ENCODE assay signal across 23 cellular contexts in genomic region chr11:132639986-132640385, GRCh38.
DNase-seq lines count a peak whose midpoint lies in the region; ATAC-seq, FAIRE-seq and TF ChIP-seq lines count a peak whose summit lies in the region.
"Had no signal": no experiment of that assay in that cellular context is flagged by ENCODE, and none has a peak within 500 bp of the region (broad histone marks: within the 10 kb centered on the region; RNA-seq: fewer than 3 reads in every experiment).

No MANE protein-coding gene starts in this region.

- WGBS in neuronal stem cell (ENCODE audit: extremely low coverage in 2 of 2, insufficient read length in 2 of 2, insufficient replicate concordance in 1 of 2), 2 donors: no CpG with 5 or more reads among the region's 6 CpGs

- H2BK12ac ChIP-seq in neuronal stem cell (ENCODE audit: low read length): no peak overlapping the region

- intact Hi-C loops in activated CD8-positive, alpha-beta T cell treated with anti-CD3 and anti-CD28 coated beads for 36 hours (cut with micrococcal nuclease): no loop called here

- no peak overlapping the region for H3K4ac ChIP-seq in neuronal stem cell (ENCODE audit: low read length)

- no peak for ATAC-seq in activated CD8-positive, alpha-beta T cell treated with anti-CD3 and anti-CD28 coated beads for 36 hours
- ATAC-seq: HepG2, K562 had no signal

- no peak overlapping the region for H3K27ac Mint-ChIP-seq in activated CD8-positive, alpha-beta T cell treated with anti-CD3 and anti-CD28 coated beads for 36 hours

- no peak overlapping the region for H3K4me3 ChIP-seq in AG10803 (ENCODE audit: low read length)
- H3K4me3 ChIP-seq in bronchial epithelial cell (ENCODE audit: low read depth, low read length): no peak overlapping the region
- H3K4me3 ChIP-seq in neuronal stem cell (ENCODE audit: low read length in 2 of 2): no peak overlapping the region
- H3K4me3 ChIP-seq: K562, PC-9, SK-N-MC had no signal

- no peaks in the 10 kb centered on the region for H3K9me3 ChIP-seq in neuronal stem cell (replicated peaks in 1 of 2; ENCODE audit: control insufficient read depth in 2 of 2, insufficient read depth in 1 of 2, low read depth in 1 of 2, low read length in 2 of 2)
- H3K9me3 ChIP-seq: BE2C had no signal

- CTCF ChIA-PET in activated CD8-positive, alpha-beta T cell treated with anti-CD3 and anti-CD28 coated beads for 36 hours (lab: Charles Lee): no interaction called here

- no peak overlapping the region for H3K27ac ChIP-seq in neuronal stem cell (replicated peaks; ENCODE audit: low read length)
- H3K27ac ChIP-seq: PC-9, SK-N-MC had no signal

- no peak overlapping the region for H2AK5ac ChIP-seq in neuronal stem cell (ENCODE audit: low read depth, low read length)

- no peak overlapping the region for H3K14ac ChIP-seq in neuronal stem cell (ENCODE audit: low read length)

- H4K91ac ChIP-seq in neuronal stem cell (ENCODE audit: low read depth, low read length, poor library complexity): no peak overlapping the region

- H3K27me3 ChIP-seq in bronchial epithelial cell (ENCODE audit: control insufficient read depth, insufficient read depth, low read length) (no peaks in the 10 kb centered on the region), neuronal stem cell (ENCODE audit: control insufficient read depth in 3 of 3, insufficient read depth in 3 of 3, low read depth in 1 of 3, low read length in 3 of 3) (no peaks in the 10 kb centered on the region)
- H3K27me3 ChIP-seq: BE2C had no signal

- H3K79me1 ChIP-seq in neuronal stem cell (ENCODE audit: low read depth, low read length): no peaks in the 10 kb centered on the region

- H3K36me3 Mint-ChIP-seq in activated CD8-positive, alpha-beta T cell treated with anti-CD3 and anti-CD28 coated beads for 36 hours (ENCODE audit: low read depth): no peaks in the 10 kb centered on the region
- H3K36me3 Mint-ChIP-seq: CD4-positive, CD25-positive, alpha-beta regulatory T cell had no signal

- H3K36me3 ChIP-seq in bronchial epithelial cell (ENCODE audit: control insufficient read depth, insufficient read depth, low read length) (no peaks in the 10 kb centered on the region), neuronal stem cell (replicated peaks in 1 of 2; ENCODE audit: control insufficient read depth in 2 of 2, insufficient read depth in 2 of 2, low read length in 2 of 2) (no peaks in the 10 kb centered on the region)
- H3K36me3 ChIP-seq: BE2C had no signal

- no peaks in the 10 kb centered on the region for H3K9me3 Mint-ChIP-seq in activated CD8-positive, alpha-beta T cell treated with anti-CD3 and anti-CD28 coated beads for 36 hours

- no peak overlapping the region for H3K4me2 ChIP-seq in neuronal stem cell (ENCODE audit: insufficient read depth, low read length, poor library complexity, severe bottlenecking)
- H3K4me2 ChIP-seq: PC-9 had no signal

- no peak overlapping the region for H3K23ac ChIP-seq in neuronal stem cell (ENCODE audit: low read depth, low read length, poor library complexity)

- POLR2A ChIA-PET in activated CD8-positive, alpha-beta T cell treated with anti-CD3 and anti-CD28 coated beads for 36 hours (lab: Charles Lee): interaction anchor here (0.5 kb wide), 1 partner anchor 211 kb away, joined by 3 read pairs; no protein-coding TSS in a partner anchor

- no peak overlapping the region for H4K8ac ChIP-seq in neuronal stem cell (ENCODE audit: low read depth, low read length)

- H2BK15ac ChIP-seq in neuronal stem cell (ENCODE audit: low read length): no peak overlapping the region

- H3K4me1 Mint-ChIP-seq in activated CD8-positive, alpha-beta T cell treated with anti-CD3 and anti-CD28 coated beads for 36 hours (ENCODE audit: low read depth): peaks cover 10% of the 10 kb centered on the region
- H3K4me1 Mint-ChIP-seq: CD4-positive, CD25-positive, alpha-beta regulatory T cell had no signal

- H2BK5ac ChIP-seq in neuronal stem cell (ENCODE audit: low read length): no peak overlapping the region

- H3K18ac ChIP-seq in neuronal stem cell (ENCODE audit: low read length): no peak overlapping the region

- H2AFZ ChIP-seq in neuronal stem cell (ENCODE audit: low read length): peak overlapping the region; percentile 36
- H2AFZ ChIP-seq: PC-9 had no signal

- H3K27me3 Mint-ChIP-seq in activated CD8-positive, alpha-beta T cell treated with anti-CD3 and anti-CD28 coated beads for 36 hours: peaks cover 2% of the 10 kb centered on the region
- H3K27me3 Mint-ChIP-seq: CD4-positive, CD25-positive, alpha-beta regulatory T cell had no signal

- TF ChIP-seq CTCF in AG10803 (conservative IDR thresholded peaks at IDR 0.05; ENCODE audit: low read length) (no peak), bronchial epithelial cell (IDR thresholded peaks at IDR 0.05; ENCODE audit: insufficient read depth, low read length, severe bottlenecking) (no peak)
- no peak for TF ChIP-seq CTCF in activated CD8-positive, alpha-beta T cell treated with anti-CD3 and anti-CD28 coated beads for 36 hours (IDR thresholded peaks at IDR 0.05)

- no peak overlapping the region for H3K4me3 Mint-ChIP-seq in activated CD8-positive, alpha-beta T cell treated with anti-CD3 and anti-CD28 coated beads for 36 hours
- H3K4me3 Mint-ChIP-seq: CD4-positive, CD25-positive, alpha-beta regulatory T cell had no signal

- FAIRE-seq in bronchial epithelial cell (lab: Jason Lieb, UNC): peak; percentile 73
- FAIRE-seq: A204.1, GM12891, HepG2, K562 had no signal

- peaks cover 0 to 4% of the 10 kb centered on the region in 2 donors for H3K4me1 ChIP-seq in neuronal stem cell (ENCODE audit: control insufficient read depth in 2 of 2, insufficient read depth in 1 of 2, low read depth in 1 of 2, low read length in 2 of 2)
- H3K4me1 ChIP-seq: BE2C had no signal

- no peak overlapping the region for H2BK120ac ChIP-seq in neuronal stem cell (ENCODE audit: low read depth, low read length)

- DNase-seq in AG10803 (ENCODE audit: low read depth) (peak; percentile 15), NCI-H526 (lab: John Stamatoyannopoulos, UW) (peak; percentile 62 to 77), bronchial epithelial cell (ENCODE audit: low read depth) (no peak), neuronal stem cell (ENCODE audit: low spot score) (no peak), kidney glomerular epithelial cell (lab: John Stamatoyannopoulos, UW) (no peak), DMS153 treated with DMSO at 0.1 percent for 48 hours (lab: John Stamatoyannopoulos, UW; ENCODE audit: unreplicated experiment) (no peak), NCI-H2196 (lab: John Stamatoyannopoulos, UW; ENCODE audit: unreplicated experiment) (no peak)
- DNase-seq in activated CD8-positive, alpha-beta T cell treated with anti-CD3 and anti-CD28 coated beads for 36 hours: no peak
- DNase-seq: BE2C; CD4-positive, CD25-positive, alpha-beta regulatory T cell; DMS79 treated with DMSO at 0.1 percent for 48 hours; MM.1S; NCI-H1417 treated with DMSO at 0.1 percent for 48 hours; NCI-H187; NCI-H748 treated with DMSO at 0.1 percent for 48 hours; PC-9; RPMI8226; SHP77 treated with DMSO at 0.1 percent for 48 hours had no signal

- no peak overlapping the region for H3K9ac ChIP-seq in neuronal stem cell (ENCODE audit: low read depth, low read length, poor library complexity)

Comparison
In these comparisons a context has a peak if more than half of its experiments do, and no peak if none do; other contexts are left out.
1. DNase-seq: peak in AG10803 (single experiment) and NCI-H526 (2 of 2); none in bronchial epithelial cell (single experiment), neuronal stem cell (single experiment), kidney glomerular epithelial cell (single experiment), DMS153 treated with DMSO at 0.1 percent for 48 hours (single experiment), activated CD8-positive, alpha-beta T cell treated with anti-CD3 and anti-CD28 coated beads for 36 hours (single experiment) and NCI-H2196 (single experiment).